In the genomic region with DNA sequence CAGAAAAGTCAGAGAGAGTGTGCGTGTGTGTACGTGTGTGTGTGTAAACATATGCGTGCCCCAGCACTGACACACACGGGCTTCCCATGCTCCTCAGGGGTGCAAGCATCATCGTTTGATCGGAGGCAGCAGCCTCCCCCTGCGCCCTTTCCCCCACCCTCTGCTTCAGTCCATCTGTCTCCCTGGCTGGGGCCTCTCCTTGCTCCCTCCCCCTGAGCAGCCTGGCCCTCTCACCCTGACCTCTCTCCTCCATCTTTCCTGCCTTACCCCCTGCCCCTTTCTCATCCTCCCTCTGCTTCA, we compare ENCODE assay signal across 1 cellular context.
TF ChIP-seq lines count a peak whose summit lies in the region.

No MANE protein-coding gene starts in this region.

TF ChIP-seq in HepG2, 621 proteins besides CTCF, POLR2A, EP300 and RAD21:
- TF ChIP-seq, protein P1, sequence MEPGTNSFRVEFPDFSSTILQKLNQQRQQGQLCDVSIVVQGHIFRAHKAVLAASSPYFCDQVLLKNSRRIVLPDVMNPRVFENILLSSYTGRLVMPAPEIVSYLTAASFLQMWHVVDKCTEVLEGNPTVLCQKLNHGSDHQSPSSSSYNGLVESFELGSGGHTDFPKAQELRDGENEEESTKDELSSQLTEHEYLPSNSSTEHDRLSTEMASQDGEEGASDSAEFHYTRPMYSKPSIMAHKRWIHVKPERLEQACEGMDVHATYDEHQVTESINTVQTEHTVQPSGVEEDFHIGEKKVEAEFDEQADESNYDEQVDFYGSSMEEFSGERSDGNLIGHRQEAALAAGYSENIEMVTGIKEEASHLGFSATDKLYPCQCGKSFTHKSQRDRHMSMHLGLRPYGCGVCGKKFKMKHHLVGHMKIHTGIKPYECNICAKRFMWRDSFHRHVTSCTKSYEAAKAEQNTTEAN (CRISPR knock-in tag; conservative IDR thresholded peaks at IDR 0.05), result 0 out of 2 replicates have a peak, but pooled peaks have one; percentile 24
- TF ChIP-seq, protein P2, sequence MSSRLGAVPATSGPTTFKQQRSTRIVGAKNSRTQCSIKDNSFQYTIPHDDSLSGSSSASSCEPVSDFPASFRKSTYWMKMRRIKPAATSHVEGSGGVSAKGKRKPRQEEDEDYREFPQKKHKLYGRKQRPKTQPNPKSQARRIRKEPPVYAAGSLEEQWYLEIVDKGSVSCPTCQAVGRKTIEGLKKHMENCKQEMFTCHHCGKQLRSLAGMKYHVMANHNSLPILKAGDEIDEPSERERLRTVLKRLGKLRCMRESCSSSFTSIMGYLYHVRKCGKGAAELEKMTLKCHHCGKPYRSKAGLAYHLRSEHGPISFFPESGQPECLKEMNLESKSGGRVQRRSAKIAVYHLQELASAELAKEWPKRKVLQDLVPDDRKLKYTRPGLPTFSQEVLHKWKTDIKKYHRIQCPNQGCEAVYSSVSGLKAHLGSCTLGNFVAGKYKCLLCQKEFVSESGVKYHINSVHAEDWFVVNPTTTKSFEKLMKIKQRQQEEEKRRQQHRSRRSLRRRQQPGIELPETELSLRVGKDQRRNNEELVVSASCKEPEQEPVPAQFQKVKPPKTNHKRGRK (CRISPR knock-in tag; IDR thresholded peaks at IDR 0.05), result no peak
- no peak for TF ChIP-seq ERF (CRISPR knock-in tag; IDR thresholded peaks at IDR 0.05)
- TF ChIP-seq AHR (CRISPR knock-in tag; IDR thresholded peaks at IDR 0.05), result no peak
- 0 out of 2 replicates have a peak, but pooled peaks have one; percentile 82 for TF ChIP-seq ZSCAN25 (CRISPR knock-in tag; IDR thresholded peaks at IDR 0.05)
- TF ChIP-seq, protein P3, sequence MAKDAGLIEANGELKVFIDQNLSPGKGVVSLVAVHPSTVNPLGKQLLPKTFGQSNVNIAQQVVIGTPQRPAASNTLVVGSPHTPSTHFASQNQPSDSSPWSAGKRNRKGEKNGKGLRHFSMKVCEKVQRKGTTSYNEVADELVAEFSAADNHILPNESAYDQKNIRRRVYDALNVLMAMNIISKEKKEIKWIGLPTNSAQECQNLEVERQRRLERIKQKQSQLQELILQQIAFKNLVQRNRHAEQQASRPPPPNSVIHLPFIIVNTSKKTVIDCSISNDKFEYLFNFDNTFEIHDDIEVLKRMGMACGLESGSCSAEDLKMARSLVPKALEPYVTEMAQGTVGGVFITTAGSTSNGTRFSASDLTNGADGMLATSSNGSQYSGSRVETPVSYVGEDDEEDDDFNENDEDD (CRISPR knock-in tag; IDR thresholded peaks at IDR 0.05; ENCODE audit: borderline replicate concordance), result no peak
- TF ChIP-seq CEBPB (IDR thresholded peaks at IDR 0.05; ENCODE audit: borderline replicate concordance, low read depth, low read length), result no peak
- TF ChIP-seq ZNF670 (CRISPR knock-in tag; IDR thresholded peaks at IDR 0.05; ENCODE audit: borderline replicate concordance), result no peak
TF ChIP-seq in HepG2: peak in this region for 2.
